Comparison of ENCODE assay signal across 10 cellular contexts in the genomic region with DNA sequence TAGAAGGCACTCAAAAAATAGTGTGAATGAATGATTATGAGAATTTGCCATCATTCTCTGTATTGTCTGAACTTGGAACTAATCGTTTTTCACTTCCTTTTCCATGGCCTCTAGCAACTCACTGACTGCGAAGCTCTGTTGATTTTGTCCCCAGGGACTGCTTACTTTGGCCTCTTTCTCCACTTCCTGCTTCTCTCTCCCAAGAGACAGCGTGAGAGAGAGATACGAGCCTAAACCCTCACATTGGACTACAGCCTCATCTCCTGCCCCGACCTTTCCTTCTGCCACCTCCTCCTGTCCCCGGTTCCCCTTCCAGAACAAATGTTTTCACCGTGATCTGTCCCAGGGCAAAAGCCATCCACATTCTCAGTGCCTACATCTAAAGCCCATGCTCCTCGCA.
DNase-seq lines count a peak whose midpoint lies in the region; ATAC-seq and TF ChIP-seq lines count a peak whose summit lies in the region.
"Had no signal": no experiment of that assay in that cellular context is flagged by ENCODE, and none has a peak within 500 bp of the region (broad histone marks: within the 10 kb centered on the region; RNA-seq: fewer than 3 reads in every experiment).

No MANE protein-coding gene starts in this region.

- H3K9me3 Mint-ChIP-seq in Caco-2 (ENCODE audit: unreplicated experiment): no peaks in the 10 kb centered on the region

- peaks cover 4% of the 10 kb centered on the region for H3K27me3 Mint-ChIP-seq in Caco-2 (ENCODE audit: insufficient read depth, unreplicated experiment)

- TF ChIP-seq EP300 in tibial nerve (IDR thresholded peaks at IDR 0.05): no peak

- POLR2A ChIA-PET in Caco-2 (lab: Charles Lee): no interaction called here

- TF ChIP-seq CTCF in BE2C (IDR thresholded peaks at IDR 0.05; ENCODE audit: low read depth, low read length): no peak
- no peak for TF ChIP-seq CTCF in tibial nerve (IDR thresholded peaks at IDR 0.05)
- no peak for TF ChIP-seq CTCF in Caco-2 (IDR thresholded peaks at IDR 0.05; ENCODE audit: insufficient read depth in 1 of 2, low read depth in 1 of 2, low read length in 1 of 2, severe bottlenecking in 1 of 2, unreplicated experiment in 1 of 2)

- H3K4me1 Mint-ChIP-seq in Caco-2 (ENCODE audit: low read depth, unreplicated experiment): no peaks in the 10 kb centered on the region

- BruUV-seq in Caco-2 (replicated peaks; lab: Mats Ljungman, UMichigan): no TSS peak

- H3K9me3 ChIP-seq in BE2C (no peaks in the 10 kb centered on the region), tibial nerve (no peaks in the 10 kb centered on the region), Caco-2 (no peaks in the 10 kb centered on the region)

- 40 to 41% methylated on average over 8 of the region's 8 CpGs for WGBS in tibial nerve, 2 donors

- no peak overlapping the region for H3K27ac Mint-ChIP-seq in Caco-2 (ENCODE audit: unreplicated experiment)

- no peak overlapping the region for H3K4me3 Mint-ChIP-seq in Caco-2 (ENCODE audit: unreplicated experiment)

- no peak for TF ChIP-seq POLR2A in tibial nerve (IDR thresholded peaks at IDR 0.05)

- H3K27me3 ChIP-seq in BE2C (no peaks in the 10 kb centered on the region), tibial nerve (no peaks in the 10 kb centered on the region), Caco-2 (replicated peaks; ENCODE audit: control insufficient read depth, insufficient read depth, low read length) (peaks cover 1% of the 10 kb centered on the region; the same call in 1 of the 2 replicates)
- H3K27me3 ChIP-seq: cardiac muscle cell had no signal

- intact Hi-C loops in Caco-2 (cut with micrococcal nuclease; ENCODE audit: unreplicated experiment): no loop called here

- H3K36me3 Mint-ChIP-seq in Caco-2 (ENCODE audit: insufficient read depth, unreplicated experiment): no peaks in the 10 kb centered on the region

- H3K4me3 ChIP-seq in BE2C (ENCODE audit: low read depth, low read length): peak overlapping the region; percentile 15
- no peak overlapping the region for H3K4me3 ChIP-seq in tibial nerve
- no peak overlapping the region for H3K4me3 ChIP-seq in Caco-2 (ENCODE audit: low read depth, low read length)
- H3K4me3 ChIP-seq: cardiac muscle cell had no signal

- peak overlapping the region in 1 of 4 donors; percentile 43 for H3K27ac ChIP-seq in tibial nerve

- CTCF ChIA-PET in Caco-2 (lab: Charles Lee): no interaction called here

- H3K4me1 ChIP-seq in BE2C: peaks cover 75% of the 10 kb centered on the region
- peaks cover 0 to 28% (median 0%) of the 10 kb centered on the region in 4 donors for H3K4me1 ChIP-seq in tibial nerve
- H3K4me1 ChIP-seq in Caco-2: peaks cover under 1% of the 10 kb centered on the region; the same call in 1 of the 2 replicates

- DNase-seq in BE2C (no peak), fibroblast of gingiva (ENCODE audit: low read depth) (peak; percentile 23), tibial nerve (ENCODE audit: low spot score in 2 of 2) (no peak), SIG-M5 treated with dmso at 0.1 percent for 504 hours (lab: John Stamatoyannopoulos, UW; ENCODE audit: unreplicated experiment) (no peak), Caco-2 (no peak), T-helper 9 cell (no peak)
- DNase-seq: posterior cingulate gyrus had no signal

- peak; percentile 92 for ATAC-seq in GM19397 (IDR thresholded peaks at IDR 0.05; ENCODE audit: unreplicated experiment)
- ATAC-seq in HG03159 (IDR thresholded peaks at IDR 0.05; ENCODE audit: unreplicated experiment): peak; percentile 93

- peaks cover 5% of the 10 kb centered on the region for H3K36me3 ChIP-seq in BE2C
- no peaks in the 10 kb centered on the region for H3K36me3 ChIP-seq in tibial nerve
- no peaks in the 10 kb centered on the region for H3K36me3 ChIP-seq in Caco-2 (ENCODE audit: control insufficient read depth, insufficient read depth, low read length)
- H3K36me3 ChIP-seq: cardiac muscle cell had no signal
